9 cellular contexts compared by ENCODE assay signal in the genomic region with DNA sequence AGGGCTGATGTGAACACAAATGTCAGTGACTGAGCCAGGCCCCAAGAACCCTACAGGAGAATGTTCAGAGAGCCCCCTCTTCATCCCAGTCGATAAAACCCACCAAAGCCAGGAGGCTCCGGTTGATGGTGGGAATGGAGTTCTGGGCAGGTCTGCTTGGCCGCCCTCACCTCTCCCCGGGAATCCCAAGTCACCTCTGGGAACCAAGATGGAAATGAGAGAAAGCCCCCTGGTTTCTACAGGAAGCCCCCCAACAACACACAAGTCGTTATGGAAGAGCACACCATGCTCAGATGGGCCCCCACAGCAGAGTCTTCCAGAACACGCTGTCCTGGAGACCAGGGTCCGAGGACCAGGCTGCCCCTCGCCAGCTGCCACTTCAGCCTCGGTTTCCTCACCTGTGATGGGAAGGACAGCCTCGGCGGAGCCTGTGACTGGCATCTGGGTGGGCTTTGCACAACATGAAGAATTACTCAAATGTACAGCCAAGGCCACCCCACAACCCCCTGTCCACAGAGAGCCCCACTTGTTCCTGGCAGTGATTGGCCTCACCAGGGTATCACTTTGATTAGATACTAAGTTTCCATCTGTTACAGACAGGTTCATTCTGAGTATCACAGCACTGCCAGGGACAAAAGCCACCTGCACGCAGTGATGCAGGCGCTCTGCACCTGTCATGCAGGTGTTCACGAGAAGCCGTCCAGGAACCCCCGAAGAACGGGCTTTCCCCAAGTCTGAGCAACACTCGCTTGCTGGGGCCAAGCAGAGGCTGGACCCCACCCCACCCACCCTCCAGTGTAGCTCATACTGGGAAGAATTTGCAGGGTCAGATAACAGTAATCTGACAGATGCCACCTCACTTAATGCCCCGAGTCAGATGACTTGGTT. TPM values are rescaled to one million over a fixed set of nuclear protein-coding genes. Genes with fewer than 3 reads are reported as not detected.
DNase-seq lines count a peak whose midpoint lies in the region; ATAC-seq and TF ChIP-seq lines count a peak whose summit lies in the region.
"Had no signal": no experiment of that assay in that cellular context is flagged by ENCODE, and none has a peak within 500 bp of the region (broad histone marks: within the 10 kb centered on the region; RNA-seq: fewer than 3 reads in every experiment).

No MANE protein-coding gene starts in this region.

- WGBS in spleen, 5 donors = 83 to 92% (median 88%) methylated on average over 16 to 19 of the region's 19 CpGs

- peaks cover 73% of the 10 kb centered on the region for H3K36me3 Mint-ChIP-seq in central memory CD8-positive, alpha-beta T cell (ENCODE audit: insufficient read depth)

- TF ChIP-seq CTCF in spleen (IDR thresholded peaks at IDR 0.05 in 8 of 11, conservative IDR thresholded peaks at IDR 0.05 in 3 of 11) = no peak

- H3K27me3 ChIP-seq in spleen (replicated peaks in 1 of 7) = no peaks in the 10 kb centered on the region

- H3K27ac Mint-ChIP-seq in central memory CD8-positive, alpha-beta T cell (ENCODE audit: low read depth) = peak overlapping the region; percentile 13

- peak; percentile 53 for DNase-seq in activated CD8-positive, alpha-beta memory T cell treated with anti-CD3 and anti-CD28 coated beads, Interleukin-2, amount 50 U/mL, for 48 hours
- no peak for DNase-seq in activated CD8-positive, alpha-beta memory T cell treated with anti-CD3 and anti-CD28 coated beads, Interleukin-2, amount 50 U/mL, for 4 hours
- no peak for DNase-seq in central memory CD8-positive, alpha-beta T cell (ENCODE audit: low spot score in 2 of 2)
- DNase-seq in spleen = peak; percentile 79
- DNase-seq in KBM-7 = no peak
- no peak for DNase-seq in NCI-H1092 treated with DMSO at 0.1 percent for 48 hours (lab: John Stamatoyannopoulos, UW)
- no peak for DNase-seq in NCI-H1092 (lab: John Stamatoyannopoulos, UW)

- no peak overlapping the region for H3K4me3 Mint-ChIP-seq in central memory CD8-positive, alpha-beta T cell

- peak overlapping the region in 3 of 8 donors; percentile 10 to 39 (median 28) for H3K27ac ChIP-seq in spleen
- H3K27ac ChIP-seq: KMS-11 had no signal

- intact Hi-C loops in spleen (cut with DNase I; ENCODE audit: low total_unique reads) = loop anchor here (5.0 kb wide), 1 partner anchor 161 kb away; a partner anchor contains a TSS

- ATAC-seq in HG02938 (IDR thresholded peaks at IDR 0.05; ENCODE audit: unreplicated experiment) = peak; percentile 1
- ATAC-seq in central memory CD8-positive, alpha-beta T cell (replicated peaks; ENCODE audit: extremely low read depth, poor library complexity, severe bottlenecking) = no peak

- peaks cover 12 to 89% (median 75%) of the 10 kb centered on the region in 6 donors for H3K36me3 ChIP-seq in spleen

- no peak overlapping the region for H3K4me3 ChIP-seq in spleen

- no peak for TF ChIP-seq POLR2A in spleen (IDR thresholded peaks at IDR 0.05)

- in situ Hi-C loops in KBM-7 (cut with MboI; ENCODE audit: low pct_unique_long_range_greater_than_20kb, low sequenced_read_pairs) = no loop called here

- no peaks in the 10 kb centered on the region for H3K9me3 ChIP-seq in spleen

- H3K4me1 ChIP-seq in spleen = peaks cover 22 to 56% (median 41%) of the 10 kb centered on the region in 6 donors

- H3K27me3 Mint-ChIP-seq in central memory CD8-positive, alpha-beta T cell = no peaks in the 10 kb centered on the region

- H3K9me3 Mint-ChIP-seq in central memory CD8-positive, alpha-beta T cell = no peaks in the 10 kb centered on the region

- peaks cover 38% of the 10 kb centered on the region for H3K4me1 Mint-ChIP-seq in central memory CD8-positive, alpha-beta T cell

RNA-seq across cellular contexts. Expression of a gene that starts 57.6 kb away (rescaled TPM):
- total RNA-seq in spleen = 10 to 100 TPM in 4 of 7 donors, 1 to 10 TPM in 3; 6.2 to 21.6 (median 13.4) TPM
- 1 to 10 TPM in 2 of 3 donors, under 1 TPM in 1; 0.61 to 3.6 (median 1.7) TPM for polyA plus RNA-seq in spleen

Comparison
In these comparisons a context has a peak if more than half of its experiments do, and no peak if none do; other contexts are left out.
1. DNase-seq: peak in activated CD8-positive, alpha-beta memory T cell treated with anti-CD3 and anti-CD28 coated beads, Interleukin-2, amount 50 U/mL, for 48 hours (single experiment) and spleen (single experiment); none in activated CD8-positive, alpha-beta memory T cell treated with anti-CD3 and anti-CD28 coated beads, Interleukin-2, amount 50 U/mL, for 4 hours (single experiment), central memory CD8-positive, alpha-beta T cell (0 of 2), KBM-7 (single experiment), NCI-H1092 treated with DMSO at 0.1 percent for 48 hours (single experiment) and NCI-H1092 (single experiment).